In the genomic region with DNA sequence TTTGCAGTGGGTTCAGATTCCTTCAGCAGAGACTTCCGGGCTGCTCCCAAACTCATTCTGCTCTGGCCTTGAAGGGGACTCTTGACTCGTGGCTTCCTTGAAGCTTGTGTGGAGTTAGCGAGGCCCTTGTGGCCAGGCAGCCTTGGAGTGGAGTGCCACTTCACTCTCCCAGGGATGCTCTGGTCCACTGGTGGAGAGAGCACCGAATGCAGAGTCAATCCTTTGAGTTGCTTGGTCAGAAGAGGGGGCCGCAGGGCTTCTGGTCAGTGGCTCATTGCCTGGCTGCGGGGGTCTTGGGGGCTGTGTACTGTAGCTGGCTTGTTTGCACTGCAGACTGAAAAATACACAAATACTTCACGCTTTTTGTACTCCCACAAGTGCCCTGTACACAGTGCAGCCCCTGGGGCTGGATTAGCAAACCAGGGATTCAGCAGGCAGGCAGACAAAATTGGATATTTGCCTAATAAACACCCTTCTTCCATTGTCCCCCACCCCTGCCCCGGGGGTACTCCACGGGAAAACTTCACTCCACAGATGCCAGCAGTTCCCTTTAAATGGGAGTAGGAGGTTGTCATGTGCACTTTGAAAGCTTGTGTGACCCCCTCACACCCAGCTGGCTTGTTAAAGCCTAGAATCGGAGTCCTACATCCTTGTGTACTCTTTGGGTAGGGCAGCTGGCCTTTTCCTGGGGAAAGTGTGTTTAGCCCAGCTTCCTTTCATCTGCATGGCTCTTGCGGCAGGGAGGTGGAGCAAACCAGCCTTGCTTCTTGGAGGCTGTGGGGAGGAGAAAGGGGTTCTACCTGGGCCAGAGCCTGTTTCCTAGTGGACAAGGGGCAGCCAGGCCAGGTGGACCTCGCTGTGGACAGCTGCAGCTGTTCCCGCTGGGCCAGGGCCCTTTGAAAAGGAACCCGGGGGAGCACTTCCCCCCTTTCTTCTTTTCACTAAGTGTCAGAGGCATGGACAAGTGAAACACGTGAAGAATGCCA, we compare ENCODE assay signal across 13 cellular contexts. TPM values are rescaled to one million over a fixed set of nuclear protein-coding genes. Genes with fewer than 3 reads are reported as not detected.
DNase-seq lines count a peak whose midpoint lies in the region; ATAC-seq lines count a peak whose summit lies in the region.
"Had no signal": no experiment of that assay in that cellular context is flagged by ENCODE, and none has a peak within 500 bp of the region (broad histone marks: within the 10 kb centered on the region; RNA-seq: fewer than 3 reads in every experiment).

No MANE protein-coding gene starts in this region.

- peaks cover 8% of the 10 kb centered on the region for H3K4me1 Mint-ChIP-seq in activated CD4-positive, alpha-beta memory T cell treated with anti-CD3 and anti-CD28 coated beads, Interleukin-2, amount 10 ng/mL, durations not matched to agents 7 days and 5 days
- peaks cover 6% of the 10 kb centered on the region for H3K4me1 Mint-ChIP-seq in activated CD4-positive, alpha-beta memory T cell treated with anti-CD3 and anti-CD28 coated beads for 36 hours (ENCODE audit: low read depth)
- H3K4me1 Mint-ChIP-seq in activated T-helper 2 cell treated with anti-CD3 and anti-CD28 coated beads, Interferon-gamma antibody, Interleukin-2, Interleukin-4, amounts not matched to agents 10 μg/mL and 5 μg/mL and 100 μg/mL, durations not matched to agents 14 hours and 24 hours and 36 hours (ENCODE audit: low read depth): peaks cover 3% of the 10 kb centered on the region

- CTCF ChIA-PET in activated CD4-positive, alpha-beta memory T cell treated with anti-CD3 and anti-CD28 coated beads, Interleukin-2, amount 10 ng/mL, durations not matched to agents 7 days and 5 days (lab: Charles Lee): no interaction called here
- CTCF ChIA-PET in activated CD4-positive, alpha-beta memory T cell treated with anti-CD3 and anti-CD28 coated beads for 36 hours (lab: Charles Lee): no interaction called here

- POLR2A ChIA-PET in activated CD4-positive, alpha-beta memory T cell treated with anti-CD3 and anti-CD28 coated beads, Interleukin-2, amount 10 ng/mL, durations not matched to agents 7 days and 5 days (lab: Charles Lee): no interaction called here
- POLR2A ChIA-PET in activated CD4-positive, alpha-beta memory T cell treated with anti-CD3 and anti-CD28 coated beads for 36 hours (lab: Charles Lee): no interaction called here

- H3K9me3 Mint-ChIP-seq in activated CD4-positive, alpha-beta memory T cell treated with anti-CD3 and anti-CD28 coated beads, Interleukin-2, amount 10 ng/mL, durations not matched to agents 7 days and 5 days: no peaks in the 10 kb centered on the region
- H3K9me3 Mint-ChIP-seq in activated CD4-positive, alpha-beta memory T cell treated with anti-CD3 and anti-CD28 coated beads for 36 hours: no peaks in the 10 kb centered on the region
- H3K9me3 Mint-ChIP-seq in activated T-helper 2 cell treated with anti-CD3 and anti-CD28 coated beads, Interferon-gamma antibody, Interleukin-2, Interleukin-4, amounts not matched to agents 10 μg/mL and 5 μg/mL and 100 μg/mL, durations not matched to agents 14 hours and 24 hours and 36 hours: no peaks in the 10 kb centered on the region
- no peaks in the 10 kb centered on the region for H3K9me3 Mint-ChIP-seq in activated naive CD4-positive, alpha-beta T cell treated with anti-CD3 and anti-CD28 coated beads, Interleukin-2, amount 50 U/mL, for 72 hours

- ATAC-seq in left colon (peak; percentile 82), HG02759 (IDR thresholded peaks at IDR 0.05; ENCODE audit: unreplicated experiment) (no peak)
- ATAC-seq in activated naive CD4-positive, alpha-beta T cell treated with anti-CD3 and anti-CD28 coated beads, Interleukin-2, amount 50 U/mL, for 72 hours: no peak

- H3K27ac Mint-ChIP-seq in activated CD4-positive, alpha-beta memory T cell treated with anti-CD3 and anti-CD28 coated beads, Interleukin-2, amount 10 ng/mL, durations not matched to agents 7 days and 5 days: no peak overlapping the region
- H3K27ac Mint-ChIP-seq in activated CD4-positive, alpha-beta memory T cell treated with anti-CD3 and anti-CD28 coated beads for 36 hours: no peak overlapping the region
- H3K27ac Mint-ChIP-seq in activated T-helper 2 cell treated with anti-CD3 and anti-CD28 coated beads, Interferon-gamma antibody, Interleukin-2, Interleukin-4, amounts not matched to agents 10 μg/mL and 5 μg/mL and 100 μg/mL, durations not matched to agents 14 hours and 24 hours and 36 hours: no peak overlapping the region
- no peak overlapping the region for H3K27ac Mint-ChIP-seq in activated naive CD4-positive, alpha-beta T cell treated with anti-CD3 and anti-CD28 coated beads, Interleukin-2, amount 50 U/mL, for 72 hours

- H3K36me3 Mint-ChIP-seq in activated CD4-positive, alpha-beta memory T cell treated with anti-CD3 and anti-CD28 coated beads, Interleukin-2, amount 10 ng/mL, durations not matched to agents 7 days and 5 days (ENCODE audit: low read depth): no peaks in the 10 kb centered on the region
- no peaks in the 10 kb centered on the region for H3K36me3 Mint-ChIP-seq in activated CD4-positive, alpha-beta memory T cell treated with anti-CD3 and anti-CD28 coated beads for 36 hours
- no peaks in the 10 kb centered on the region for H3K36me3 Mint-ChIP-seq in activated T-helper 2 cell treated with anti-CD3 and anti-CD28 coated beads, Interferon-gamma antibody, Interleukin-2, Interleukin-4, amounts not matched to agents 10 μg/mL and 5 μg/mL and 100 μg/mL, durations not matched to agents 14 hours and 24 hours and 36 hours (ENCODE audit: low read depth)
- no peaks in the 10 kb centered on the region for H3K36me3 Mint-ChIP-seq in activated naive CD4-positive, alpha-beta T cell treated with anti-CD3 and anti-CD28 coated beads, Interleukin-2, amount 50 U/mL, for 72 hours

- no peak overlapping the region for H3K4me3 Mint-ChIP-seq in activated CD4-positive, alpha-beta memory T cell treated with anti-CD3 and anti-CD28 coated beads, Interleukin-2, amount 10 ng/mL, durations not matched to agents 7 days and 5 days
- no peak overlapping the region for H3K4me3 Mint-ChIP-seq in activated CD4-positive, alpha-beta memory T cell treated with anti-CD3 and anti-CD28 coated beads for 36 hours
- H3K4me3 Mint-ChIP-seq in activated T-helper 2 cell treated with anti-CD3 and anti-CD28 coated beads, Interferon-gamma antibody, Interleukin-2, Interleukin-4, amounts not matched to agents 10 μg/mL and 5 μg/mL and 100 μg/mL, durations not matched to agents 14 hours and 24 hours and 36 hours (ENCODE audit: low read depth): no peak overlapping the region

- H3K27me3 Mint-ChIP-seq in activated CD4-positive, alpha-beta memory T cell treated with anti-CD3 and anti-CD28 coated beads, Interleukin-2, amount 10 ng/mL, durations not matched to agents 7 days and 5 days: peaks cover 74% of the 10 kb centered on the region
- H3K27me3 Mint-ChIP-seq in activated CD4-positive, alpha-beta memory T cell treated with anti-CD3 and anti-CD28 coated beads for 36 hours: peaks cover 60% of the 10 kb centered on the region
- H3K27me3 Mint-ChIP-seq in activated T-helper 2 cell treated with anti-CD3 and anti-CD28 coated beads, Interferon-gamma antibody, Interleukin-2, Interleukin-4, amounts not matched to agents 10 μg/mL and 5 μg/mL and 100 μg/mL, durations not matched to agents 14 hours and 24 hours and 36 hours (ENCODE audit: low read depth): peaks cover 71% of the 10 kb centered on the region

- H3K27ac ChIP-seq in caudate nucleus (ENCODE audit: low read depth, low read length): no peak overlapping the region
- H3K27ac ChIP-seq: dorsolateral prefrontal cortex had no signal

- DNase-seq in activated CD4-positive, alpha-beta memory T cell treated with anti-CD3 and anti-CD28 coated beads, Interleukin-2, amount 10 ng/mL, durations not matched to agents 7 days and 5 days: peak; percentile 9
- no peak for DNase-seq in activated CD4-positive, alpha-beta memory T cell treated with anti-CD3 and anti-CD28 coated beads for 36 hours
- DNase-seq in activated T-helper 2 cell treated with anti-CD3 and anti-CD28 coated beads, Interferon-gamma antibody, Interleukin-2, Interleukin-4, amounts not matched to agents 10 μg/mL and 5 μg/mL and 100 μg/mL, durations not matched to agents 14 hours and 24 hours and 36 hours (ENCODE audit: low spot score): peak; percentile 4
- peak; percentile 44 to 54 for DNase-seq in left colon
- DNase-seq in stimulated activated CD8-positive, alpha-beta memory T cell treated with anti-CD3 and anti-CD28 coated beads, Interleukin-4, amount 100 ng/mL, for 48 hours: peak; percentile 3
- DNase-seq in activated naive CD4-positive, alpha-beta T cell treated with anti-CD3 and anti-CD28 coated beads, Interleukin-2, amount 50 U/mL, for 72 hours (ENCODE audit: low spot score in 2 of 2): no peak
- DNase-seq in caudate nucleus (lab: John Stamatoyannopoulos, UW): no peak
- DNase-seq: AML-193, dorsolateral prefrontal cortex, EL, MM.1S, NCI-H226 had no signal

- intact Hi-C loops in activated CD4-positive, alpha-beta memory T cell treated with anti-CD3 and anti-CD28 coated beads for 36 hours (cut with micrococcal nuclease): loop anchor here (5.0 kb wide), 1 partner anchor 333 kb away; no protein-coding TSS in a partner anchor
- intact Hi-C loops in activated T-helper 2 cell treated with anti-CD3 and anti-CD28 coated beads, Interferon-gamma antibody, Interleukin-2, Interleukin-4, amounts not matched to agents 10 μg/mL and 5 μg/mL and 100 μg/mL, durations not matched to agents 14 hours and 24 hours and 36 hours (cut with micrococcal nuclease): loop anchor here (5.0 kb wide), 1 partner anchor 392 kb away; a partner anchor contains a TSS
- intact Hi-C loops in left colon (cut with DNase I, micrococcal nuclease): no loop called here

RNA-seq across cellular contexts. Expression of a gene that starts 3.4 kb away (rescaled TPM):
- under 1 TPM; 0.43 to 0.75 TPM for total RNA-seq in activated CD4-positive, alpha-beta memory T cell treated with anti-CD3 and anti-CD28 coated beads, Interleukin-2, amount 10 ng/mL, durations not matched to agents 7 days and 5 days
- total RNA-seq in activated CD4-positive, alpha-beta memory T cell treated with anti-CD3 and anti-CD28 coated beads for 36 hours: not detected
- 0.07 TPM in 1 of 2 replicates, not detected in the other for total RNA-seq in activated T-helper 2 cell treated with anti-CD3 and anti-CD28 coated beads, Interferon-gamma antibody, Interleukin-2, Interleukin-4, amounts not matched to agents 10 μg/mL and 5 μg/mL and 100 μg/mL, durations not matched to agents 14 hours and 24 hours and 36 hours
- 1 to 10 TPM; 1.4 to 4.0 TPM for total RNA-seq in left colon
- not detected for total RNA-seq in activated naive CD4-positive, alpha-beta T cell treated with anti-CD3 and anti-CD28 coated beads, Interleukin-2, amount 50 U/mL, for 72 hours

Comparison
In these comparisons a context has a peak if more than half of its experiments do, and no peak if none do; other contexts are left out.
1. DNase-seq: peak in activated CD4-positive, alpha-beta memory T cell treated with anti-CD3 and anti-CD28 coated beads, Interleukin-2, amount 10 ng/mL, durations not matched to agents 7 days and 5 days (single experiment), activated T-helper 2 cell treated with anti-CD3 and anti-CD28 coated beads, Interferon-gamma antibody, Interleukin-2, Interleukin-4, amounts not matched to agents 10 μg/mL and 5 μg/mL and 100 μg/mL, durations not matched to agents 14 hours and 24 hours and 36 hours (single experiment), left colon (2 of 2) and stimulated activated CD8-positive, alpha-beta memory T cell treated with anti-CD3 and anti-CD28 coated beads, Interleukin-4, amount 100 ng/mL, for 48 hours (single experiment); none in activated CD4-positive, alpha-beta memory T cell treated with anti-CD3 and anti-CD28 coated beads for 36 hours (single experiment), activated naive CD4-positive, alpha-beta T cell treated with anti-CD3 and anti-CD28 coated beads, Interleukin-2, amount 50 U/mL, for 72 hours (0 of 2) and caudate nucleus (0 of 61).
2. intact Hi-C loops: an anchor here in activated CD4-positive, alpha-beta memory T cell treated with anti-CD3 and anti-CD28 coated beads for 36 hours (5.0 kb wide) and activated T-helper 2 cell treated with anti-CD3 and anti-CD28 coated beads, Interferon-gamma antibody, Interleukin-2, Interleukin-4, amounts not matched to agents 10 μg/mL and 5 μg/mL and 100 μg/mL, durations not matched to agents 14 hours and 24 hours and 36 hours (5.0 kb wide); none called in left colon.